In genomic region chr3:122031123-122031468, GRCh38 we compare ENCODE assay signal across 1 cellular context.
TF ChIP-seq lines count a peak whose summit lies in the region.

No MANE protein-coding gene starts in this region.

TF ChIP-seq in GM23338, 12 proteins besides CTCF, POLR2A, EP300 and RAD21 (continued from another document):
- no peak for TF ChIP-seq ZNF462 (CRISPR knock-in tag; IDR thresholded peaks at IDR 0.05)
